12 cellular contexts compared by ENCODE assay signal in genomic region chr5:31194892-31195291, GRCh38. TPM values are rescaled to one million over a fixed set of nuclear protein-coding genes. Genes with fewer than 3 reads are reported as not detected.
DNase-seq lines count a peak whose midpoint lies in the region; ATAC-seq and TF ChIP-seq lines count a peak whose summit lies in the region.
"Had no signal": no experiment of that assay in that cellular context is flagged by ENCODE, and none has a peak within 500 bp of the region (broad histone marks: within the 10 kb centered on the region; RNA-seq: fewer than 3 reads in every experiment).

No MANE protein-coding gene starts in this region.

- peaks cover 5% of the 10 kb centered on the region for H3K4me1 Mint-ChIP-seq in T-helper 17 cell

- peak overlapping the region; percentile 10 for H3K4me3 Mint-ChIP-seq in T-helper 17 cell
- H3K4me3 Mint-ChIP-seq: activated CD8-positive, alpha-beta T cell treated with anti-CD3 and anti-CD28 coated beads for 36 hours; dendritic cell treated with granulocyte-macrophage colony-stimulating factor and Interleukin-4, amounts not matched to agents 40 ng/mL and 50 ng/mL, for 4 days; stimulated activated memory B cell treated with anti-CD40 and anti-IgM and Interleukin-4, amounts not matched to agents 10 μg/mL and 1 μg/mL and 100 μg/mL, for 72 hours had no signal

- peak overlapping the region; percentile 65 for H3K4me3 ChIP-seq in iPS-11a (ENCODE audit: low read depth, low read length)

- ATAC-seq in T-helper 17 cell, result no peak
- ATAC-seq: activated CD8-positive, alpha-beta T cell treated with anti-CD3 and anti-CD28 coated beads for 36 hours; naive thymus-derived CD8-positive, alpha-beta T cell; stimulated activated memory B cell treated with anti-CD40 and anti-IgM and Interleukin-4, amounts not matched to agents 10 μg/mL and 1 μg/mL and 100 μg/mL, for 72 hours had no signal

- H3K36me3 Mint-ChIP-seq in T-helper 17 cell (ENCODE audit: low read depth), result peaks cover 4% of the 10 kb centered on the region
- H3K36me3 Mint-ChIP-seq: stimulated activated memory B cell treated with anti-CD40 and anti-IgM and Interleukin-4, amounts not matched to agents 10 μg/mL and 1 μg/mL and 100 μg/mL, for 72 hours had no signal

- no peak overlapping the region for H3K27ac Mint-ChIP-seq in T-helper 17 cell
- H3K27ac Mint-ChIP-seq: activated CD8-positive, alpha-beta T cell treated with anti-CD3 and anti-CD28 coated beads for 36 hours; dendritic cell treated with granulocyte-macrophage colony-stimulating factor and Interleukin-4, amounts not matched to agents 40 ng/mL and 50 ng/mL, for 4 days; naive thymus-derived CD8-positive, alpha-beta T cell; stimulated activated memory B cell treated with anti-CD40 and anti-IgM and Interleukin-4, amounts not matched to agents 10 μg/mL and 1 μg/mL and 100 μg/mL, for 72 hours had no signal

- H3K27me3 Mint-ChIP-seq in T-helper 17 cell, result peaks cover 67% of the 10 kb centered on the region

- no peaks in the 10 kb centered on the region for H3K9me3 ChIP-seq in T-helper 17 cell (ENCODE audit: control insufficient read depth, low read length, poor library complexity, severe bottlenecking)

- CTCF ChIA-PET in GM10248 (lab: Yijun Ruan, JAX), result interaction anchor here (4.7 kb wide), 1 partner anchor 8 kb away, joined by 20 read pairs; no protein-coding TSS in a partner anchor

- peak; percentile 8 for DNase-seq in GM03348 (ENCODE audit: low spot score)
- DNase-seq in T-helper 17 cell, result no peak
- DNase-seq in renal cortical epithelial cell (ENCODE audit: low read depth), result peak; percentile 60
- DNase-seq in KG1 (lab: John Stamatoyannopoulos, UW), result no peak
- no peak for DNase-seq in AML-193 (lab: John Stamatoyannopoulos, UW)
- no peak for DNase-seq in activated effector memory CD4-positive, alpha-beta T cell treated with anti-CD3 and anti-CD28 coated beads, Interleukin-2, amount 50 U/mL, for 16 hours
- no peak for DNase-seq in GM10248 (ENCODE audit: extremely low spot score)
- DNase-seq: activated CD8-positive, alpha-beta T cell treated with anti-CD3 and anti-CD28 coated beads for 36 hours; naive thymus-derived CD8-positive, alpha-beta T cell had no signal

- POLR2A ChIA-PET in GM10248 (lab: Yijun Ruan, JAX), result no interaction called here

- TF ChIP-seq CTCF in GM10248 (IDR thresholded peaks at IDR 0.05; ENCODE audit: control extremely low read depth, extremely low read depth, low read depth, missing control alignments), result no peak

RNA-seq across cellular contexts. Expression of gene CDH6, which starts 1.4 kb away (rescaled TPM):
- under 1 TPM in 1 of 2 donors, not detected in 1; 0.21 TPM for total RNA-seq in T-helper 17 cell
- 207 and 416 TPM in 2 replicates for total RNA-seq in renal cortical epithelial cell
- total RNA-seq: activated CD8-positive, alpha-beta T cell treated with anti-CD3 and anti-CD28 coated beads for 36 hours; naive thymus-derived CD8-positive, alpha-beta T cell had no signal

Comparison
In these comparisons a context has a peak if more than half of its experiments do, and no peak if none do; other contexts are left out.
1. DNase-seq: peak in GM03348 (single experiment) and renal cortical epithelial cell (single experiment); none in T-helper 17 cell (0 of 3), KG1 (single experiment), AML-193 (0 of 2), activated effector memory CD4-positive, alpha-beta T cell treated with anti-CD3 and anti-CD28 coated beads, Interleukin-2, amount 50 U/mL, for 16 hours (single experiment) and GM10248 (single experiment).
2. RNA of gene CDH6, which starts 1.4 kb away (total RNA-seq): 207 to 416 TPM in renal cortical epithelial cell; 0.21 TPM in T-helper 17 cell; every median in the first group is over 100 times any median in the second.